1 cellular context compared by ENCODE assay signal in the genomic region with DNA sequence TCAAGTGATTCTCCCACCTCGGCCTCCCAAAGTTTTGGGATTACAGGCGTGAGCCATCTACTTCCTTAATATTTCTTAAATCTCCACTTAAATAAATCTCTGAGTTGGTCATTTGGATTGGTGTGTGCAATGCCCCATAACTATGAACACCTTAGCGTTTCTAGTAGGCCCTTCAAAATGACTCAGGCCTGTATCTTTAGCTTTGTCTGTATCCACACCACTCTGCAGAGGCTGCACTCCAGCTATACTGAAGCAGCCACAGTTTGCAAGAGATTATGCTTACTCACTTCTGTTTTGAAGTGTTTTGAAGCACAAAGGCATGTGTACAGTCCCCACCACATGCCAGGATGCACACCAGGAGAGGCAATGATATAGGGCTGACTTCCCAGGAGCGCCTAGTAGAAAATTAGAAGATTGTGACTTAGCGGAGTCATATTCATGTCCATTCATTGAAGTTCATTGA.
TF ChIP-seq lines count a peak whose summit lies in the region.

No MANE protein-coding gene starts in this region.

TF ChIP-seq in K562, 482 proteins besides CTCF, POLR2A, EP300 and RAD21 (continued from another document and continues in another):
- TF ChIP-seq, protein P1, sequence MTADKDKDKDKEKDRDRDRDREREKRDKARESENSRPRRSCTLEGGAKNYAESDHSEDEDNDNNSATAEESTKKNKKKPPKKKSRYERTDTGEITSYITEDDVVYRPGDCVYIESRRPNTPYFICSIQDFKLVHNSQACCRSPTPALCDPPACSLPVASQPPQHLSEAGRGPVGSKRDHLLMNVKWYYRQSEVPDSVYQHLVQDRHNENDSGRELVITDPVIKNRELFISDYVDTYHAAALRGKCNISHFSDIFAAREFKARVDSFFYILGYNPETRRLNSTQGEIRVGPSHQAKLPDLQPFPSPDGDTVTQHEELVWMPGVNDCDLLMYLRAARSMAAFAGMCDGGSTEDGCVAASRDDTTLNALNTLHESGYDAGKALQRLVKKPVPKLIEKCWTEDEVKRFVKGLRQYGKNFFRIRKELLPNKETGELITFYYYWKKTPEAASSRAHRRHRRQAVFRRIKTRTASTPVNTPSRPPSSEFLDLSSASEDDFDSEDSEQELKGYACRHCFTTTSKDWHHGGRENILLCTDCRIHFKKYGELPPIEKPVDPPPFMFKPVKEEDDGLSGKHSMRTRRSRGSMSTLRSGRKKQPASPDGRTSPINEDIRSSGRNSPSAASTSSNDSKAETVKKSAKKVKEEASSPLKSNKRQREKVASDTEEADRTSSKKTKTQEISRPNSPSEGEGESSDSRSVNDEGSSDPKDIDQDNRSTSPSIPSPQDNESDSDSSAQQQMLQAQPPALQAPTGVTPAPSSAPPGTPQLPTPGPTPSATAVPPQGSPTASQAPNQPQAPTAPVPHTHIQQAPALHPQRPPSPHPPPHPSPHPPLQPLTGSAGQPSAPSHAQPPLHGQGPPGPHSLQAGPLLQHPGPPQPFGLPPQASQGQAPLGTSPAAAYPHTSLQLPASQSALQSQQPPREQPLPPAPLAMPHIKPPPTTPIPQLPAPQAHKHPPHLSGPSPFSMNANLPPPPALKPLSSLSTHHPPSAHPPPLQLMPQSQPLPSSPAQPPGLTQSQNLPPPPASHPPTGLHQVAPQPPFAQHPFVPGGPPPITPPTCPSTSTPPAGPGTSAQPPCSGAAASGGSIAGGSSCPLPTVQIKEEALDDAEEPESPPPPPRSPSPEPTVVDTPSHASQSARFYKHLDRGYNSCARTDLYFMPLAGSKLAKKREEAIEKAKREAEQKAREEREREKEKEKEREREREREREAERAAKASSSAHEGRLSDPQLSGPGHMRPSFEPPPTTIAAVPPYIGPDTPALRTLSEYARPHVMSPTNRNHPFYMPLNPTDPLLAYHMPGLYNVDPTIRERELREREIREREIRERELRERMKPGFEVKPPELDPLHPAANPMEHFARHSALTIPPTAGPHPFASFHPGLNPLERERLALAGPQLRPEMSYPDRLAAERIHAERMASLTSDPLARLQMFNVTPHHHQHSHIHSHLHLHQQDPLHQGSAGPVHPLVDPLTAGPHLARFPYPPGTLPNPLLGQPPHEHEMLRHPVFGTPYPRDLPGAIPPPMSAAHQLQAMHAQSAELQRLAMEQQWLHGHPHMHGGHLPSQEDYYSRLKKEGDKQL (CRISPR knock-in tag; IDR thresholded peaks at IDR 0.05; ENCODE audit: borderline replicate concordance): no peak
- TF ChIP-seq AFF4 (CRISPR knock-in tag; IDR thresholded peaks at IDR 0.05) (no peak), SMARCC2 (IDR thresholded peaks at IDR 0.05; ENCODE audit: low read depth) (no peak), SAFB2 (IDR thresholded peaks at IDR 0.05; ENCODE audit: borderline replicate concordance, low read depth, low read length, severe bottlenecking) (no peak), ARID1B (IDR thresholded peaks at IDR 0.05) (no peak), NR2C1 (IDR thresholded peaks at IDR 0.05) (no peak), NR2C1 (tag; IDR thresholded peaks at IDR 0.05) (no peak), MYBL2 (IDR thresholded peaks at IDR 0.05; ENCODE audit: low read depth) (no peak), MYBL2 (CRISPR knock-in tag; IDR thresholded peaks at IDR 0.05; ENCODE audit: borderline replicate concordance) (no peak), HDAC3 (IDR thresholded peaks at IDR 0.05; ENCODE audit: borderline replicate concordance, partially characterized antibody) (no peak), NCOR1 (IDR thresholded peaks at IDR 0.05) (no peak), ZNF354B (CRISPR knock-in tag; IDR thresholded peaks at IDR 0.05) (no peak), ZNF134 (CRISPR knock-in tag; conservative IDR thresholded peaks at IDR 0.05) (no peak), ZNF707 (CRISPR knock-in tag; conservative IDR thresholded peaks at IDR 0.05) (no peak), ZNF197 (CRISPR knock-in tag; IDR thresholded peaks at IDR 0.05; ENCODE audit: low read depth) (no peak), MAFG (tag; conservative IDR thresholded peaks at IDR 0.05) (peak; percentile 62), FOXJ3 (CRISPR knock-in tag; IDR thresholded peaks at IDR 0.05) (0 out of 2 replicates have a peak, but pooled peaks have one; percentile 11), GTF2F1 (IDR thresholded peaks at IDR 0.05; ENCODE audit: low read depth, low read length) (no peak), HOMEZ (CRISPR knock-in tag; IDR thresholded peaks at IDR 0.05) (no peak), ZKSCAN8 (CRISPR knock-in tag; IDR thresholded peaks at IDR 0.05) (no peak), BHLHE40 (IDR thresholded peaks at IDR 0.05; ENCODE audit: low read length) (peak; percentile 35; the same call in 1 of the 2 replicates), SIRT6 (IDR thresholded peaks at IDR 0.05; ENCODE audit: low read depth, low read length) (no peak), NFIX (CRISPR knock-in tag; IDR thresholded peaks at IDR 0.05; ENCODE audit: low read depth) (no peak), JUNB (CRISPR knock-in tag; conservative IDR thresholded peaks at IDR 0.05) (no peak), ZSCAN32 (CRISPR knock-in tag; IDR thresholded peaks at IDR 0.05) (no peak), HMG20A (CRISPR knock-in tag; conservative IDR thresholded peaks at IDR 0.05) (no peak), PRMT5 (CRISPR knock-in tag; IDR thresholded peaks at IDR 0.05) (no peak), DIDO1 (tag; IDR thresholded peaks at IDR 0.05; ENCODE audit: low read depth) (no peak), ZNF561 (CRISPR knock-in tag; conservative IDR thresholded peaks at IDR 0.05) (no peak), SPI1 (IDR thresholded peaks at IDR 0.05; ENCODE audit: borderline replicate concordance, low read depth, low read length) (no peak), ZFP36 (IDR thresholded peaks at IDR 0.05; ENCODE audit: low read depth, low read length, partially characterized antibody) (no peak), CREB1 (IDR thresholded peaks at IDR 0.05) (no peak; the same call in 1 of the 2 replicates), CREB1 (CRISPR knock-in tag; IDR thresholded peaks at IDR 0.05) (no peak), FOXK2 (conservative IDR thresholded peaks at IDR 0.05 in 1 of 2, IDR thresholded peaks at IDR 0.05 in 1 of 2; ENCODE audit: low read depth in 2 of 2) (peak; percentile 36 to 50), TEAD4 (IDR thresholded peaks at IDR 0.05; ENCODE audit: low read length) (peak; percentile 28), TEAD4 (CRISPR knock-in tag; IDR thresholded peaks at IDR 0.05; ENCODE audit: borderline replicate concordance) (no peak), DNMT1 (IDR thresholded peaks at IDR 0.05) (no peak)
- TF ChIP-seq, protein P2, sequence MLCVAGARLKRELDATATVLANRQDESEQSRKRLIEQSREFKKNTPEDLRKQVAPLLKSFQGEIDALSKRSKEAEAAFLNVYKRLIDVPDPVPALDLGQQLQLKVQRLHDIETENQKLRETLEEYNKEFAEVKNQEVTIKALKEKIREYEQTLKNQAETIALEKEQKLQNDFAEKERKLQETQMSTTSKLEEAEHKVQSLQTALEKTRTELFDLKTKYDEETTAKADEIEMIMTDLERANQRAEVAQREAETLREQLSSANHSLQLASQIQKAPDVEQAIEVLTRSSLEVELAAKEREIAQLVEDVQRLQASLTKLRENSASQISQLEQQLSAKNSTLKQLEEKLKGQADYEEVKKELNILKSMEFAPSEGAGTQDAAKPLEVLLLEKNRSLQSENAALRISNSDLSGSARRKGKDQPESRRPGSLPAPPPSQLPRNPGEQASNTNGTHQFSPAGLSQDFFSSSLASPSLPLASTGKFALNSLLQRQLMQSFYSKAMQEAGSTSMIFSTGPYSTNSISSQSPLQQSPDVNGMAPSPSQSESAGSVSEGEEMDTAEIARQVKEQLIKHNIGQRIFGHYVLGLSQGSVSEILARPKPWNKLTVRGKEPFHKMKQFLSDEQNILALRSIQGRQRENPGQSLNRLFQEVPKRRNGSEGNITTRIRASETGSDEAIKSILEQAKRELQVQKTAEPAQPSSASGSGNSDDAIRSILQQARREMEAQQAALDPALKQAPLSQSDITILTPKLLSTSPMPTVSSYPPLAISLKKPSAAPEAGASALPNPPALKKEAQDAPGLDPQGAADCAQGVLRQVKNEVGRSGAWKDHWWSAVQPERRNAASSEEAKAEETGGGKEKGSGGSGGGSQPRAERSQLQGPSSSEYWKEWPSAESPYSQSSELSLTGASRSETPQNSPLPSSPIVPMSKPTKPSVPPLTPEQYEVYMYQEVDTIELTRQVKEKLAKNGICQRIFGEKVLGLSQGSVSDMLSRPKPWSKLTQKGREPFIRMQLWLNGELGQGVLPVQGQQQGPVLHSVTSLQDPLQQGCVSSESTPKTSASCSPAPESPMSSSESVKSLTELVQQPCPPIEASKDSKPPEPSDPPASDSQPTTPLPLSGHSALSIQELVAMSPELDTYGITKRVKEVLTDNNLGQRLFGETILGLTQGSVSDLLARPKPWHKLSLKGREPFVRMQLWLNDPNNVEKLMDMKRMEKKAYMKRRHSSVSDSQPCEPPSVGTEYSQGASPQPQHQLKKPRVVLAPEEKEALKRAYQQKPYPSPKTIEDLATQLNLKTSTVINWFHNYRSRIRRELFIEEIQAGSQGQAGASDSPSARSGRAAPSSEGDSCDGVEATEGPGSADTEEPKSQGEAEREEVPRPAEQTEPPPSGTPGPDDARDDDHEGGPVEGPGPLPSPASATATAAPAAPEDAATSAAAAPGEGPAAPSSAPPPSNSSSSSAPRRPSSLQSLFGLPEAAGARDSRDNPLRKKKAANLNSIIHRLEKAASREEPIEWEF (CRISPR knock-in tag; IDR thresholded peaks at IDR 0.05): 0 out of 2 replicates have a peak, but pooled peaks have one; percentile 6
- TF ChIP-seq, protein P3, sequence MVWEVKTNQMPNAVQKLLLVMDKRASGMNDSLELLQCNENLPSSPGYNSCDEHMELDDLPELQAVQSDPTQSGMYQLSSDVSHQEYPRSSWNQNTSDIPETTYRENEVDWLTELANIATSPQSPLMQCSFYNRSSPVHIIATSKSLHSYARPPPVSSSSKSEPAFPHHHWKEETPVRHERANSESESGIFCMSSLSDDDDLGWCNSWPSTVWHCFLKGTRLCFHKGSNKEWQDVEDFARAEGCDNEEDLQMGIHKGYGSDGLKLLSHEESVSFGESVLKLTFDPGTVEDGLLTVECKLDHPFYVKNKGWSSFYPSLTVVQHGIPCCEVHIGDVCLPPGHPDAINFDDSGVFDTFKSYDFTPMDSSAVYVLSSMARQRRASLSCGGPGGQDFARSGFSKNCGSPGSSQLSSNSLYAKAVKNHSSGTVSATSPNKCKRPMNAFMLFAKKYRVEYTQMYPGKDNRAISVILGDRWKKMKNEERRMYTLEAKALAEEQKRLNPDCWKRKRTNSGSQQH (CRISPR knock-in tag; IDR thresholded peaks at IDR 0.05): no peak
- TF ChIP-seq, protein P4, sequence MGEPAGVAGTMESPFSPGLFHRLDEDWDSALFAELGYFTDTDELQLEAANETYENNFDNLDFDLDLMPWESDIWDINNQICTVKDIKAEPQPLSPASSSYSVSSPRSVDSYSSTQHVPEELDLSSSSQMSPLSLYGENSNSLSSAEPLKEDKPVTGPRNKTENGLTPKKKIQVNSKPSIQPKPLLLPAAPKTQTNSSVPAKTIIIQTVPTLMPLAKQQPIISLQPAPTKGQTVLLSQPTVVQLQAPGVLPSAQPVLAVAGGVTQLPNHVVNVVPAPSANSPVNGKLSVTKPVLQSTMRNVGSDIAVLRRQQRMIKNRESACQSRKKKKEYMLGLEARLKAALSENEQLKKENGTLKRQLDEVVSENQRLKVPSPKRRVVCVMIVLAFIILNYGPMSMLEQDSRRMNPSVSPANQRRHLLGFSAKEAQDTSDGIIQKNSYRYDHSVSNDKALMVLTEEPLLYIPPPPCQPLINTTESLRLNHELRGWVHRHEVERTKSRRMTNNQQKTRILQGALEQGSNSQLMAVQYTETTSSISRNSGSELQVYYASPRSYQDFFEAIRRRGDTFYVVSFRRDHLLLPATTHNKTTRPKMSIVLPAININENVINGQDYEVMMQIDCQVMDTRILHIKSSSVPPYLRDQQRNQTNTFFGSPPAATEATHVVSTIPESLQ (CRISPR knock-in tag; IDR thresholded peaks at IDR 0.05): 0 out of 2 replicates have a peak, but pooled peaks have one; percentile 38
- TF ChIP-seq, protein P5, sequence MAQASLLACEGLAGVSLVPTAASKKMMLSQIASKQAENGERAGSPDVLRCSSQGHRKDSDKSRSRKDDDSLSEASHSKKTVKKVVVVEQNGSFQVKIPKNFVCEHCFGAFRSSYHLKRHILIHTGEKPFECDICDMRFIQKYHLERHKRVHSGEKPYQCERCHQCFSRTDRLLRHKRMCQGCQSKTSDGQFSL (CRISPR knock-in tag; IDR thresholded peaks at IDR 0.05): no peak
- TF ChIP-seq, protein P5 (tag; IDR thresholded peaks at IDR 0.05): 0 out of 4 replicates have a peak, but pooled peaks of 1 of the 2 experiments have one; percentile 15
